In the genomic region with DNA sequence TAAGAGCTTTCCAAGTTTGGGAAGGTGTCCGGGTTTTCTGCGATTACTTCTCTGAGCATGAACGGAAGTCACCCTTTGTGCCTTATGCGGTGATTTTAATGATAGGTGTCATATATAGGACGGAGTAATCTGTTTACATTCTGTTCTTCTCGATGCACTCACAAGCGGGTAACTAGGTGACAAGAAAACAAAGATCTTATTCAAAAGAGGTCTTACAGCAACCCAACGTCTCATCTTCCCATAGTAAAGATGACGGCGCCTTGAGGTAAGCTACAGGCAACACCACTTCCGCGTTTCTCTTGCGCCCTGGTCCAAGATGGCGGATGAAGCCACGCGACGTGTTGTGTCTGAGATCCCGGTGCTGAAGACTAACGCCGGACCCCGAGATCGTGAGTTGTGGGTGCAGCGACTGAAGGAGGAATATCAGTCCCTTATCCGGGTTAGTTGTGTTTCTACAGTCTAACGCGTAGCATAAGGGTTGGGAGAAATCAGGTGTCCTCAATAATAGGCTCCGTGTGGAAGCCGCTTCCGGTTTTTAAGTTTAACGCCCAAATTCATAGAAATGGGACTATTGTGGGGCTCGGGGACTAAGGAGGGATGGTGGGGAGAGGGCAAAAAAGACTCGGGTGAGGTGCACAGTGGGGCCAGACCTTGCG, we compare ENCODE assay signal across 1 cellular context.
TF ChIP-seq lines count a peak whose summit lies in the region.

Gene UFC1 (plus strand): TSS at position 297 of the 656 bp plus-strand sequence. CDS start 20 bp downstream, at position 317.

TF ChIP-seq in HepG2, 621 proteins besides CTCF, POLR2A, EP300 and RAD21 (continued from another document and continues in another):
- 0 out of 2 replicates have a peak, but pooled peaks have one; percentile 41 for TF ChIP-seq ZBTB34 (CRISPR knock-in tag; IDR thresholded peaks at IDR 0.05)
- TF ChIP-seq FOXA3 (CRISPR knock-in tag; IDR thresholded peaks at IDR 0.05): peak; percentile 23; the same call in 1 of the 2 replicates
- 0 out of 2 replicates have a peak, but pooled peaks have one; percentile 2 for TF ChIP-seq ZNF850 (CRISPR knock-in tag; conservative IDR thresholded peaks at IDR 0.05)
- 0 out of 2 replicates have a peak, but pooled peaks have one; percentile 32 for TF ChIP-seq MTA1 (CRISPR knock-in tag; IDR thresholded peaks at IDR 0.05; ENCODE audit: borderline replicate concordance)
- TF ChIP-seq KLF6 (CRISPR knock-in tag; IDR thresholded peaks at IDR 0.05): peak; percentile 51; the same call in 1 of the 2 replicates
- peak; percentile 84 for TF ChIP-seq ATF1 (CRISPR knock-in tag; IDR thresholded peaks at IDR 0.05)
- TF ChIP-seq, protein P1, sequence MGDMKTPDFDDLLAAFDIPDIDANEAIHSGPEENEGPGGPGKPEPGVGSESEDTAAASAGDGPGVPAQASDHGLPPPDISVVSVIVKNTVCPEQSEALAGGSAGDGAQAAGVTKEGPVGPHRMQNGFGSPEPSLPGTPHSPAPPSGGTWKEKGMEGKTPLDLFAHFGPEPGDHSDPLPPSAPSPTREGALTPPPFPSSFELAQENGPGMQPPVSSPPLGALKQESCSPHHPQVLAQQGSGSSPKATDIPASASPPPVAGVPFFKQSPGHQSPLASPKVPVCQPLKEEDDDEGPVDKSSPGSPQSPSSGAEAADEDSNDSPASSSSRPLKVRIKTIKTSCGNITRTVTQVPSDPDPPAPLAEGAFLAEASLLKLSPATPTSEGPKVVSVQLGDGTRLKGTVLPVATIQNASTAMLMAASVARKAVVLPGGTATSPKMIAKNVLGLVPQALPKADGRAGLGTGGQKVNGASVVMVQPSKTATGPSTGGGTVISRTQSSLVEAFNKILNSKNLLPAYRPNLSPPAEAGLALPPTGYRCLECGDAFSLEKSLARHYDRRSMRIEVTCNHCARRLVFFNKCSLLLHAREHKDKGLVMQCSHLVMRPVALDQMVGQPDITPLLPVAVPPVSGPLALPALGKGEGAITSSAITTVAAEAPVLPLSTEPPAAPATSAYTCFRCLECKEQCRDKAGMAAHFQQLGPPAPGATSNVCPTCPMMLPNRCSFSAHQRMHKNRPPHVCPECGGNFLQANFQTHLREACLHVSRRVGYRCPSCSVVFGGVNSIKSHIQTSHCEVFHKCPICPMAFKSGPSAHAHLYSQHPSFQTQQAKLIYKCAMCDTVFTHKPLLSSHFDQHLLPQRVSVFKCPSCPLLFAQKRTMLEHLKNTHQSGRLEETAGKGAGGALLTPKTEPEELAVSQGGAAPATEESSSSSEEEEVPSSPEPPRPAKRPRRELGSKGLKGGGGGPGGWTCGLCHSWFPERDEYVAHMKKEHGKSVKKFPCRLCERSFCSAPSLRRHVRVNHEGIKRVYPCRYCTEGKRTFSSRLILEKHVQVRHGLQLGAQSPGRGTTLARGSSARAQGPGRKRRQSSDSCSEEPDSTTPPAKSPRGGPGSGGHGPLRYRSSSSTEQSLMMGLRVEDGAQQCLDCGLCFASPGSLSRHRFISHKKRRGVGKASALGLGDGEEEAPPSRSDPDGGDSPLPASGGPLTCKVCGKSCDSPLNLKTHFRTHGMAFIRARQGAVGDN (CRISPR knock-in tag; IDR thresholded peaks at IDR 0.05): peak; percentile 69
- TF ChIP-seq BORCS8-MEF2B (CRISPR knock-in tag; IDR thresholded peaks at IDR 0.05): peak; percentile 74; the same call in 1 of the 2 replicates
- 0 out of 2 replicates have a peak, but pooled peaks have one; percentile 9 for TF ChIP-seq ZBTB33 (CRISPR knock-in tag; IDR thresholded peaks at IDR 0.05)
- 0 out of 2 replicates have a peak, but pooled peaks have one; percentile 63 for TF ChIP-seq SIN3A (IDR thresholded peaks at IDR 0.05; ENCODE audit: borderline replicate concordance, low read depth, low read length)
- peak; percentile 82; the same call in 1 of the 2 replicates for TF ChIP-seq CREM (IDR thresholded peaks at IDR 0.05)
- TF ChIP-seq CREM (CRISPR knock-in tag; IDR thresholded peaks at IDR 0.05): no peak
- TF ChIP-seq FOXK2 (IDR thresholded peaks at IDR 0.05): 0 out of 2 replicates have a peak, but pooled peaks have one; percentile 20
- TF ChIP-seq GFI1 (CRISPR knock-in tag; IDR thresholded peaks at IDR 0.05; ENCODE audit: borderline replicate concordance): peak; percentile 46; the same call in 1 of the 2 replicates
- no peak for TF ChIP-seq RFX3 (CRISPR knock-in tag; IDR thresholded peaks at IDR 0.05)
- peak; percentile 44; the same call in 1 of the 2 replicates for TF ChIP-seq PITX1 (CRISPR knock-in tag; IDR thresholded peaks at IDR 0.05)
- 0 out of 2 replicates have a peak, but pooled peaks have one; percentile 7 for TF ChIP-seq ZMYM3 (CRISPR knock-in tag; IDR thresholded peaks at IDR 0.05)
- TF ChIP-seq, protein P2, sequence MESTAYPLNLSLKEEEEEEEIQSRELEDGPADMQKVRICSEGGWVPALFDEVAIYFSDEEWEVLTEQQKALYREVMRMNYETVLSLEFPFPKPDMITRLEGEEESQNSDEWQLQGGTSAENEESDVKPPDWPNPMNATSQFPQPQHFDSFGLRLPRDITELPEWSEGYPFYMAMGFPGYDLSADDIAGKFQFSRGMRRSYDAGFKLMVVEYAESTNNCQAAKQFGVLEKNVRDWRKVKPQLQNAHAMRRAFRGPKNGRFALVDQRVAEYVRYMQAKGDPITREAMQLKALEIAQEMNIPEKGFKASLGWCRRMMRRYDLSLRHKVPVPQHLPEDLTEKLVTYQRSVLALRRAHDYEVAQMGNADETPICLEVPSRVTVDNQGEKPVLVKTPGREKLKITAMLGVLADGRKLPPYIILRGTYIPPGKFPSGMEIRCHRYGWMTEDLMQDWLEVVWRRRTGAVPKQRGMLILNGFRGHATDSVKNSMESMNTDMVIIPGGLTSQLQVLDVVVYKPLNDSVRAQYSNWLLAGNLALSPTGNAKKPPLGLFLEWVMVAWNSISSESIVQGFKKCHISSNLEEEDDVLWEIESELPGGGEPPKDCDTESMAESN (CRISPR knock-in tag; conservative IDR thresholded peaks at IDR 0.05): peak; percentile 75
- peak; percentile 35; the same call in 1 of the 2 replicates for TF ChIP-seq NCOR1 (IDR thresholded peaks at IDR 0.05; ENCODE audit: borderline replicate concordance, low read length)
- peak; percentile 76; the same call in 1 of the 2 replicates for TF ChIP-seq ZNF629 (CRISPR knock-in tag; conservative IDR thresholded peaks at IDR 0.05)
- TF ChIP-seq FLYWCH1 (CRISPR knock-in tag; IDR thresholded peaks at IDR 0.05): no peak
- no peak for TF ChIP-seq SOX6 (IDR thresholded peaks at IDR 0.05)
- TF ChIP-seq SOX6 (CRISPR knock-in tag; IDR thresholded peaks at IDR 0.05): peak; percentile 28; the same call in 1 of the 2 replicates
- TF ChIP-seq, protein P3, sequence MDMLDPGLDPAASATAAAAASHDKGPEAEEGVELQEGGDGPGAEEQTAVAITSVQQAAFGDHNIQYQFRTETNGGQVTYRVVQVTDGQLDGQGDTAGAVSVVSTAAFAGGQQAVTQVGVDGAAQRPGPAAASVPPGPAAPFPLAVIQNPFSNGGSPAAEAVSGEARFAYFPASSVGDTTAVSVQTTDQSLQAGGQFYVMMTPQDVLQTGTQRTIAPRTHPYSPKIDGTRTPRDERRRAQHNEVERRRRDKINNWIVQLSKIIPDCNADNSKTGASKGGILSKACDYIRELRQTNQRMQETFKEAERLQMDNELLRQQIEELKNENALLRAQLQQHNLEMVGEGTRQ (IDR thresholded peaks at IDR 0.05; ENCODE audit: low read depth, low read length): no peak
- TF ChIP-seq, protein P3 (CRISPR knock-in tag; IDR thresholded peaks at IDR 0.05; ENCODE audit: borderline replicate concordance): no peak
- TF ChIP-seq ZNF839 (CRISPR knock-in tag; IDR thresholded peaks at IDR 0.05; ENCODE audit: borderline replicate concordance): 0 out of 2 replicates have a peak, but pooled peaks have one; percentile 6
- no peak; the same call in 1 of the 2 replicates for TF ChIP-seq ZFP90 (CRISPR knock-in tag; IDR thresholded peaks at IDR 0.05; ENCODE audit: borderline replicate concordance)
- TF ChIP-seq ZNF354B (CRISPR knock-in tag; IDR thresholded peaks at IDR 0.05): 0 out of 2 replicates have a peak, but pooled peaks have one; percentile 28
- TF ChIP-seq ATF5 (CRISPR knock-in tag; IDR thresholded peaks at IDR 0.05; ENCODE audit: low read depth): 0 out of 2 replicates have a peak, but pooled peaks have one; percentile 23
- peak; percentile 90 for TF ChIP-seq PHF20 (CRISPR knock-in tag; IDR thresholded peaks at IDR 0.05)
- no peak for TF ChIP-seq ZNF337 (CRISPR knock-in tag; IDR thresholded peaks at IDR 0.05; ENCODE audit: borderline replicate concordance, low read depth)
- TF ChIP-seq PHF8 (CRISPR knock-in tag; IDR thresholded peaks at IDR 0.05): peak; percentile 87
- peak; percentile 31; the same call in 1 of the 2 replicates for TF ChIP-seq ZKSCAN8 (CRISPR knock-in tag; IDR thresholded peaks at IDR 0.05; ENCODE audit: borderline replicate concordance)
- TF ChIP-seq ETV5 (CRISPR knock-in tag; IDR thresholded peaks at IDR 0.05; ENCODE audit: borderline replicate concordance): no peak; the same call in 1 of the 2 replicates
- TF ChIP-seq ZMAT3 (CRISPR knock-in tag; conservative IDR thresholded peaks at IDR 0.05): no peak
- peak; percentile 96 for TF ChIP-seq GABPB1 (CRISPR knock-in tag; IDR thresholded peaks at IDR 0.05)
- TF ChIP-seq, protein P4, sequence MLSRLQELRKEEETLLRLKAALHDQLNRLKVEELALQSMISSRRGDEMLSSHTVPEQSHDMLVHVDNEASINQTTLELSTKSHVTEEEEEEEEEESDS (CRISPR knock-in tag; IDR thresholded peaks at IDR 0.05; ENCODE audit: borderline replicate concordance): 0 out of 2 replicates have a peak, but pooled peaks have one; percentile 56
- TF ChIP-seq ZFYVE20 (CRISPR knock-in tag; IDR thresholded peaks at IDR 0.05; ENCODE audit: borderline replicate concordance, low read depth): no peak
- TF ChIP-seq POLR2G (IDR thresholded peaks at IDR 0.05; ENCODE audit: low read depth, low read length): peak; percentile 92
- TF ChIP-seq THAP8 (CRISPR knock-in tag; IDR thresholded peaks at IDR 0.05; ENCODE audit: borderline replicate concordance): no peak
